In genomic region chr6:101021504-101021903, GRCh38 we compare ENCODE assay signal across 25 cellular contexts.
DNase-seq lines count a peak whose midpoint lies in the region; ATAC-seq, FAIRE-seq and TF ChIP-seq lines count a peak whose summit lies in the region.
"Had no signal": no experiment of that assay in that cellular context is flagged by ENCODE, and none has a peak within 500 bp of the region (broad histone marks: within the 10 kb centered on the region; RNA-seq: fewer than 3 reads in every experiment).

No MANE protein-coding gene starts in this region.

- POLR2A ChIA-PET in HepG2 (lab: Yijun Ruan, JAX) (no interaction called here), H1 (lab: Charles Lee; ENCODE audit: partially characterized antibody) (no interaction called here)

- CTCF ChIA-PET in HepG2 (lab: Yijun Ruan, JAX; ENCODE audit: low intra/inter-chr PET ratio, low total read pairs), result no interaction called here
- CTCF ChIA-PET in H1 (lab: Charles Lee; ENCODE audit: partially characterized antibody), result interaction anchor here (1.1 kb wide), 1 partner anchor 249 kb away, joined by 3 read pairs; no protein-coding TSS in a partner anchor

- DNase-seq in HepG2 (ENCODE audit: low spot score) (no peak), right lobe of liver (no peak), NCI-H226 (peak; percentile 12), H1 (ENCODE audit: low read depth in 1 of 2, low spot score in 2 of 2) (no peak), prostate gland (ENCODE audit: low spot score) (no peak), SKM-1 (lab: John Stamatoyannopoulos, UW; ENCODE audit: unreplicated experiment) (no peak)
- DNase-seq: ACHN; BE2C; C1 segment of cervical spinal cord; CD4-positive, alpha-beta memory T cell; CD4-positive, CD25-positive, alpha-beta regulatory T cell; CD8-positive, alpha-beta memory T cell; COR-L47; DMS 273 treated with DMSO at 0.1 percent for 48 hours; DMS153; DMS53; DMS79; DND-41; EL; GDM1 had no signal

- H2BK5ac ChIP-seq in H1 (ENCODE audit: low read depth, low read length), result no peak overlapping the region

- H3K9ac ChIP-seq in HepG2 (ENCODE audit: insufficient read depth, low read depth, low read length), result no peak overlapping the region
- H3K9ac ChIP-seq in H1 (replicated peaks in 1 of 4; ENCODE audit: extremely low read depth in 1 of 4, low read depth in 3 of 4, low read length in 3 of 4), result no peak overlapping the region
- H3K9ac ChIP-seq: BLaER1 had no signal

- H4K20me1 ChIP-seq in HepG2 (ENCODE audit: insufficient read depth, low read length) (no peaks in the 10 kb centered on the region), H1 (replicated peaks in 1 of 2; ENCODE audit: control insufficient read depth in 1 of 2, insufficient read depth in 2 of 2, low read length in 2 of 2) (no peaks in the 10 kb centered on the region)
- H4K20me1 ChIP-seq: BLaER1 had no signal

- H3K27me3 ChIP-seq in HepG2 (ENCODE audit: control insufficient read depth in 1 of 2, insufficient read depth in 2 of 2, low read length in 2 of 2) (no peaks in the 10 kb centered on the region), right lobe of liver (no peaks in the 10 kb centered on the region), H1 (replicated peaks in 1 of 4; ENCODE audit: control insufficient read depth in 3 of 4, extremely low read depth in 1 of 4, insufficient read depth in 3 of 4, low read length in 3 of 4) (no peaks in the 10 kb centered on the region), prostate gland (replicated peaks; ENCODE audit: insufficient read depth) (no peaks in the 10 kb centered on the region)
- H3K27me3 ChIP-seq: BE2C, BLaER1 had no signal

- no peak overlapping the region for H3K27ac ChIP-seq in HepG2 (ENCODE audit: extremely low read length, insufficient read depth, low read length)
- H3K27ac ChIP-seq in right lobe of liver, result no peak overlapping the region
- H3K27ac ChIP-seq in H1 (ENCODE audit: low read depth, low read length), result no peak overlapping the region
- no peak overlapping the region for H3K27ac ChIP-seq in prostate gland
- H3K27ac ChIP-seq: 22Rv1, BLaER1 had no signal

- H3K4me1 ChIP-seq in HepG2 (ENCODE audit: insufficient read depth, low read length) (no peaks in the 10 kb centered on the region), right lobe of liver (no peaks in the 10 kb centered on the region), H1 (replicated peaks in 1 of 4; ENCODE audit: control insufficient read depth in 3 of 4, insufficient read depth in 4 of 4, low read length in 3 of 4) (no peaks in the 10 kb centered on the region), prostate gland (replicated peaks) (no peaks in the 10 kb centered on the region)
- H3K4me1 ChIP-seq: BE2C, BLaER1 had no signal

- no peak overlapping the region for H3K4me3 ChIP-seq in HepG2 (replicated peaks in 1 of 3; ENCODE audit: insufficient read depth in 1 of 3, low read depth in 2 of 3, low read length in 3 of 3)
- H3K4me3 ChIP-seq in right lobe of liver, result no peak overlapping the region
- no peak overlapping the region for H3K4me3 ChIP-seq in H1 (ENCODE audit: extremely low read depth in 1 of 4, insufficient read depth in 2 of 4, low read depth in 3 of 4, low read length in 4 of 4)
- H3K4me3 ChIP-seq in prostate gland, result no peak overlapping the region
- H3K4me3 ChIP-seq: BLaER1, GM12878 had no signal

- no peak for TF ChIP-seq POLR2A in HepG2 (IDR thresholded peaks at IDR 0.05; ENCODE audit: insufficient read depth in 1 of 2, low read depth in 2 of 2, low read length in 2 of 2)
- TF ChIP-seq POLR2A in right lobe of liver (IDR thresholded peaks at IDR 0.05), result no peak
- no peak for TF ChIP-seq POLR2A in H1 (IDR thresholded peaks at IDR 0.05; ENCODE audit: control extremely low read depth in 1 of 2, low read depth in 2 of 2, low read length in 2 of 2)
- no peak for TF ChIP-seq POLR2A in prostate gland (IDR thresholded peaks at IDR 0.05)

- TF ChIP-seq RAD21 in HepG2 (CRISPR knock-in tag; IDR thresholded peaks at IDR 0.05), result no peak
- no peak for TF ChIP-seq RAD21 in H1 (IDR thresholded peaks at IDR 0.05 in 1 of 2, conservative IDR thresholded peaks at IDR 0.05 in 1 of 2; ENCODE audit: low read depth in 2 of 2, low read length in 2 of 2)

- no peak overlapping the region for H3K18ac ChIP-seq in H1 (ENCODE audit: extremely low read depth, low read length)

- H3K4me2 ChIP-seq in HepG2 (ENCODE audit: low read depth, low read length) (no peak overlapping the region), H1 (ENCODE audit: insufficient read depth in 1 of 2, low read depth in 2 of 2, low read length in 2 of 2) (no peak overlapping the region)
- H3K4me2 ChIP-seq: BLaER1 had no signal

- ATAC-seq in HepG2, result no peak
- ATAC-seq in right lobe of liver, result no peak
- ATAC-seq: GM12878 had no signal

- FAIRE-seq in HepG2 (lab: Jason Lieb, UNC), result no peak
- FAIRE-seq in H1 (lab: Jason Lieb, UNC), result no peak
- FAIRE-seq: GM12878, GM12892, GM18507 had no signal

- H2AK5ac ChIP-seq in H1 (ENCODE audit: low read depth, low read length), result no peak overlapping the region

- no peak overlapping the region for H3K56ac ChIP-seq in H1 (replicated peaks; ENCODE audit: insufficient read length, low read depth, low read length)

- no peak for TF ChIP-seq EP300 in HepG2 (IDR thresholded peaks at IDR 0.05; ENCODE audit: low read depth in 2 of 2, low read length in 2 of 2)
- TF ChIP-seq EP300 in HepG2 (CRISPR knock-in tag; IDR thresholded peaks at IDR 0.05; ENCODE audit: borderline replicate concordance), result no peak
- TF ChIP-seq EP300 in H1 (IDR thresholded peaks at IDR 0.05; ENCODE audit: borderline replicate concordance in 1 of 2, low read depth in 2 of 2, low read length in 2 of 2), result no peak

- no peak overlapping the region for H3K23ac ChIP-seq in H1 (ENCODE audit: insufficient read length)

- no peak overlapping the region for H3K4ac ChIP-seq in H1 (replicated peaks; ENCODE audit: insufficient read length, low read depth, low read length)

- H2AFZ ChIP-seq in HepG2 (ENCODE audit: low read length) (no peak overlapping the region), H1 (ENCODE audit: low read length) (no peak overlapping the region)

- intact Hi-C loops in HepG2 (cut with micrococcal nuclease; ENCODE audit: unreplicated experiment), result no loop called here
- intact Hi-C loops in right lobe of liver (cut with DNase I), result no loop called here
- intact Hi-C loops in prostate gland (cut with DNase I), result no loop called here

- in situ Hi-C loops in HepG2 (cut with HindIII; ENCODE audit: extremely low pct_ligation_motif_present, low pct_unique_long_range_greater_than_20kb), result no loop called here

- H2BK120ac ChIP-seq in H1 (replicated peaks; ENCODE audit: low read depth, low read length), result no peak overlapping the region

- H3K36me3 ChIP-seq in HepG2 (replicated peaks in 1 of 2; ENCODE audit: control insufficient read depth in 1 of 2, insufficient read depth in 2 of 2, low read length in 2 of 2) (no peaks in the 10 kb centered on the region), right lobe of liver (no peaks in the 10 kb centered on the region), H1 (ENCODE audit: control insufficient read depth in 2 of 4, insufficient read depth in 4 of 4, low read length in 3 of 4) (no peaks in the 10 kb centered on the region), prostate gland (no peaks in the 10 kb centered on the region)
- H3K36me3 ChIP-seq: BE2C, BLaER1 had no signal

- no peaks in the 10 kb centered on the region for H3K79me1 ChIP-seq in H1 (ENCODE audit: low read depth, low read length)

- BruUV-seq in HepG2 (replicated peaks; lab: Mats Ljungman, UMichigan), result no TSS peak

- TF ChIP-seq CTCF in HepG2 (CRISPR knock-in tag; IDR thresholded peaks at IDR 0.05) (no peak), right lobe of liver (IDR thresholded peaks at IDR 0.05) (no peak), H1 (IDR thresholded peaks at IDR 0.05; ENCODE audit: control extremely low read depth in 1 of 3, insufficient read depth in 1 of 3, low read depth in 1 of 3, low read length in 3 of 3) (no peak), prostate gland (IDR thresholded peaks at IDR 0.05) (no peak)

- no peak overlapping the region for H4K5ac ChIP-seq in H1 (ENCODE audit: insufficient read length, low read depth, low read length)

- no peak overlapping the region for H4K8ac ChIP-seq in H1 (ENCODE audit: extremely low read depth, insufficient read depth, low read length)

- H4K91ac ChIP-seq in H1 (replicated peaks; ENCODE audit: insufficient read length, low read length), result no peak overlapping the region

- no peaks in the 10 kb centered on the region for H3K23me2 ChIP-seq in H1 (ENCODE audit: low read depth, low read length)

- H3K79me2 ChIP-seq in HepG2 (ENCODE audit: insufficient read depth, low read length), result no peaks in the 10 kb centered on the region
- no peaks in the 10 kb centered on the region for H3K79me2 ChIP-seq in H1 (ENCODE audit: control insufficient read depth in 1 of 2, insufficient read depth in 2 of 2, low read length in 2 of 2)

- H3K9me3 ChIP-seq in HepG2 (ENCODE audit: low read length) (no peaks in the 10 kb centered on the region), right lobe of liver (no peaks in the 10 kb centered on the region), H1 (ENCODE audit: insufficient read depth in 2 of 2, low read depth in 1 of 2, low read length in 1 of 2) (peaks cover 0 to 2% of the 10 kb centered on the region in 2 experiments; a peak in 1 of 4 replicates), prostate gland (no peaks in the 10 kb centered on the region)
- H3K9me3 ChIP-seq: BE2C, BLaER1 had no signal

- H2BK12ac ChIP-seq in H1 (ENCODE audit: low read depth, low read length), result no peak overlapping the region

- no peak overlapping the region for H2BK20ac ChIP-seq in H1 (ENCODE audit: low read length)

- no peak overlapping the region for H3K14ac ChIP-seq in H1 (ENCODE audit: insufficient read length)

- no peak overlapping the region for H2BK15ac ChIP-seq in H1 (ENCODE audit: low read length)

TF ChIP-seq in HepG2, 621 proteins besides CTCF, POLR2A, EP300 and RAD21 (continues in another document):
- TF ChIP-seq PHB2 (IDR thresholded peaks at IDR 0.05; ENCODE audit: partially characterized antibody), result no peak
- no peak for TF ChIP-seq SP5 (CRISPR knock-in tag; IDR thresholded peaks at IDR 0.05; ENCODE audit: borderline replicate concordance, low read depth)

TF ChIP-seq in H1, 55 proteins besides CTCF, POLR2A, EP300 and RAD21:
- TF ChIP-seq MAFK (IDR thresholded peaks at IDR 0.05; ENCODE audit: low read depth, low read length), result peak; percentile 51; the same call in 1 of the 2 replicates
- no peak for TF ChIP-seq SP2 (IDR thresholded peaks at IDR 0.05; ENCODE audit: low read length)
- TF ChIP-seq ASH2L (IDR thresholded peaks at IDR 0.05; ENCODE audit: low read length), result no peak
- TF ChIP-seq CHD1 (IDR thresholded peaks at IDR 0.05; ENCODE audit: low read depth, low read length), result no peak
- no peak for TF ChIP-seq KDM1A (IDR thresholded peaks at IDR 0.05; ENCODE audit: borderline replicate concordance, low read length)
TF ChIP-seq in H1: peak in this region for 1.
